8 cellular contexts compared by ENCODE assay signal in the genomic region with DNA sequence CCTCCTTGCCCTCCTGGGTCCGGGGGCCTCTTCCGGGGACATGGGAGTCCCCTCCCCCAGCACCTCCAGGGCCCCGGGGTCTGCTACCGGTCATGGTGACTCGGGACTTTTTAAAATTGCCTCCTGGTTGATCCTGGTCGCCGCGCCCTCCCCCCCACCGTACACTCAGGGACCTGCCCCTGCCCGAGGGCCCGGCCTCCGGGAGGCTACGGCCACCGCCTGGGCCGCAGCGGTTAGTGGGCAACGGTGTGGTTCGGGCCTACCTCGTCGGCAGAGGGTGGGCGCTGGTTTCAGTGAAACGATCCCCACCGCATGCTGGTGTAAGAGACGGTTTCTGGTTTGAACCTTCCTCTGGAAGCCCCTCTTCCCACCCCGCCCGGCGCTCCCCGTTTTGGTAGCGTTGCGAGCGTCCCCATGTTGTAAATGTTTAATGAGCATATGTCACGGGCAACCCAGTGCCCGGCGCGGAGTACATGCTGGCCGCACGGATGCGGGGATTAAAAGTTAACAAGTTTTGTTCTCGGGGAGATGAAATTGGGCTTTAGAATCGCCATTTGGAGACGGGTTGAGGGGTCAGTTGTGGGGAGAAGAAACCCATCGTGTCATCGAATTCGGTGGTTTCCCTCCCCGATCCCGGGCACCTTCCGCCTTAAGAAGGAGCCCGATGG. TPM values are rescaled to one million over a fixed set of nuclear protein-coding genes. Genes with fewer than 3 reads are reported as not detected.
A peak's percentile ranks its signal among the peaks of the same experiment; 100 is the strongest.
DNase-seq lines count a peak whose midpoint lies in the region; ATAC-seq and TF ChIP-seq lines count a peak whose summit lies in the region.

No MANE protein-coding gene starts in this region.

- H3K9me3 ChIP-seq in ascending aorta (no peaks in the 10 kb centered on the region), iPS-15b (ENCODE audit: control insufficient read depth, insufficient read depth, low read length) (no peaks in the 10 kb centered on the region)

- H3K4me1 ChIP-seq in ascending aorta (peaks cover 10 to 35% of the 10 kb centered on the region in 2 donors), iPS-15b (ENCODE audit: control insufficient read depth, insufficient read depth, low read length) (peaks cover 34% of the 10 kb centered on the region)

- peak overlapping the region; percentile 92 for H3K9ac ChIP-seq in iPS-15b (ENCODE audit: low read depth, low read length)

- H3K36me3 ChIP-seq in ascending aorta = no peaks in the 10 kb centered on the region
- no peaks in the 10 kb centered on the region for H3K36me3 ChIP-seq in iPS-15b (ENCODE audit: control insufficient read depth, insufficient read depth, low read length)

- intact Hi-C loops in ascending aorta (cut with DNase I) = loop anchor here (5.0 to 10.0 kb wide), 3 partner anchors 186 to 309 kb away; a partner anchor contains a TSS

- peak overlapping the region; percentile 87 to 88 for H3K27ac ChIP-seq in ascending aorta
- H3K27ac ChIP-seq in skin epidermis = peak overlapping the region; percentile 86 to 99 (median 98)

- no peak for TF ChIP-seq CTCF in ascending aorta (IDR thresholded peaks at IDR 0.05)

- peak in 1 of 2 donors; percentile 71 for DNase-seq in ascending aorta (ENCODE audit: low spot score in 2 of 2)
- DNase-seq in NCI-H774 (lab: John Stamatoyannopoulos, UW) = no peak
- DNase-seq in epidermal melanocyte (ENCODE audit: insufficient read length, low spot score) = no peak

- H3K4me3 ChIP-seq in ascending aorta (peak overlapping the region; percentile 78 to 90), iPS-15b (ENCODE audit: low read depth, low read length) (peak overlapping the region; percentile 94), skin epidermis (peak overlapping the region; percentile 94 to 100 (median 98))

- H3K27me3 ChIP-seq in ascending aorta (no peaks in the 10 kb centered on the region), iPS-15b (ENCODE audit: control insufficient read depth, insufficient read depth, low read length) (no peaks in the 10 kb centered on the region)

- peak; percentile 5 for ATAC-seq in GM21528 (IDR thresholded peaks at IDR 0.05; ENCODE audit: low FRiP score, unreplicated experiment)
- ATAC-seq in SK-N-SH treated with all-trans-retinoic acid at 6 μM for 48 hours = peak; percentile 22
- ATAC-seq in GM21723 (IDR thresholded peaks at IDR 0.05; ENCODE audit: unreplicated experiment) = no peak

TF ChIP-seq in SK-N-SH treated with all-trans-retinoic acid at 6 μM for 48 hours, 23 proteins besides CTCF, POLR2A, EP300 and RAD21:
- TF ChIP-seq ISL1 (CRISPR knock-in tag; IDR thresholded peaks at IDR 0.05) (no peak), ZC3H10 (CRISPR knock-in tag; IDR thresholded peaks at IDR 0.05) (no peak), TOX (CRISPR knock-in tag; IDR thresholded peaks at IDR 0.05; ENCODE audit: borderline replicate concordance) (no peak), ZFP3 (CRISPR knock-in tag; IDR thresholded peaks at IDR 0.05) (no peak)

RNA-seq across cellular contexts. Expression of a gene that starts 1.2 kb away (rescaled TPM):
- 105 TPM for total RNA-seq in ascending aorta
